In genomic region chr16:88768041-88768876, GRCh38 we compare ENCODE assay signal across 9 cellular contexts. TPM values are rescaled to one million over a fixed set of nuclear protein-coding genes. Genes with fewer than 3 reads are reported as not detected.
DNase-seq lines count a peak whose midpoint lies in the region; ATAC-seq, FAIRE-seq and TF ChIP-seq lines count a peak whose summit lies in the region.
"Had no signal": no experiment of that assay in that cellular context is flagged by ENCODE, and none has a peak within 500 bp of the region (broad histone marks: within the 10 kb centered on the region; RNA-seq: fewer than 3 reads in every experiment).

No MANE protein-coding gene starts in this region.

- no peak overlapping the region for H3K23ac ChIP-seq in trophoblast cell (ENCODE audit: low read length)

- H3K4me3 ChIP-seq in BLaER1 (peak overlapping the region; percentile 45), NT2/D1 (ENCODE audit: insufficient read length, low read depth) (no peak overlapping the region), fibroblast of mammary gland (ENCODE audit: control insufficient read depth, low read depth, low read length) (no peak overlapping the region), trophoblast cell (ENCODE audit: low read depth, low read length) (peak overlapping the region; percentile 1)

- H2BK5ac ChIP-seq in trophoblast cell (ENCODE audit: low read depth, low read length, poor library complexity), result no peak overlapping the region

- no peak overlapping the region for H2BK120ac ChIP-seq in trophoblast cell (ENCODE audit: insufficient read depth, low read length, poor library complexity)

- no CpG with 5 or more reads among the region's 30 CpGs for WGBS in trophoblast cell (ENCODE audit: extremely low coverage, insufficient coverage, insufficient read length)

- H3K4ac ChIP-seq in trophoblast cell (ENCODE audit: low read depth, low read length), result peak overlapping the region; percentile 35

- no peak overlapping the region for H3K14ac ChIP-seq in trophoblast cell (ENCODE audit: low read length)

- no peak overlapping the region for H4K8ac ChIP-seq in trophoblast cell (ENCODE audit: low read depth, low read length)

- peak overlapping the region; percentile 34 for H3K18ac ChIP-seq in trophoblast cell (ENCODE audit: low read length)

- H2AK5ac ChIP-seq in trophoblast cell (ENCODE audit: low read length), result no peak overlapping the region

- no peak overlapping the region for H4K12ac ChIP-seq in trophoblast cell (ENCODE audit: low read depth, low read length)

- H3K79me1 ChIP-seq in trophoblast cell (ENCODE audit: low read length), result peaks cover 24% of the 10 kb centered on the region

- H2BK12ac ChIP-seq in trophoblast cell (ENCODE audit: low read length), result no peak overlapping the region

- H3K27me3 ChIP-seq in BLaER1 (no peaks in the 10 kb centered on the region), NT2/D1 (ENCODE audit: insufficient read depth, insufficient read length) (peaks cover 64% of the 10 kb centered on the region), trophoblast cell (ENCODE audit: insufficient read depth, low read length) (no peaks in the 10 kb centered on the region)

- no peaks in the 10 kb centered on the region for H3K9me3 ChIP-seq in BLaER1
- no peaks in the 10 kb centered on the region for H3K9me3 ChIP-seq in NT2/D1 (ENCODE audit: insufficient read depth, low read length)
- no peaks in the 10 kb centered on the region for H3K9me3 ChIP-seq in trophoblast cell (ENCODE audit: insufficient read depth, low read depth, low read length)

- H2AFZ ChIP-seq in trophoblast cell (ENCODE audit: insufficient read depth, low read length, poor library complexity), result no peak overlapping the region

- H3K27ac ChIP-seq in BLaER1, result peak overlapping the region; percentile 80
- H3K27ac ChIP-seq in trophoblast cell (ENCODE audit: low read depth, low read length), result no peak overlapping the region

- H3K79me2 ChIP-seq in trophoblast cell (ENCODE audit: control insufficient read depth, insufficient read depth, low read length, poor library complexity), result peaks cover 12% of the 10 kb centered on the region

- FAIRE-seq in D721Med (lab: Jason Lieb, UNC), result no peak

- peak overlapping the region; percentile 16 for H4K91ac ChIP-seq in trophoblast cell (ENCODE audit: low read depth, low read length)

- TF ChIP-seq CTCF in fibroblast of mammary gland (conservative IDR thresholded peaks at IDR 0.05; ENCODE audit: control insufficient read depth, insufficient read depth, low read depth, low read length), result no peak
- no peak for TF ChIP-seq CTCF in D721Med (IDR thresholded peaks at IDR 0.05; ENCODE audit: insufficient read depth, missing control alignments)

- H3K4me2 ChIP-seq in BLaER1 (peak overlapping the region; percentile 99), trophoblast cell (ENCODE audit: low read length) (no peak overlapping the region)

- DNase-seq in NT2/D1 (ENCODE audit: low read depth, low spot score), result no peak
- peak; percentile 75 for DNase-seq in fibroblast of mammary gland (ENCODE audit: low read depth)
- DNase-seq in trophoblast cell, result no peak
- no peak for DNase-seq in NCI-H1048 (lab: John Stamatoyannopoulos, UW)
- no peak for DNase-seq in NCI-H146 (lab: John Stamatoyannopoulos, UW)
- no peak for DNase-seq in D721Med (ENCODE audit: insufficient read length, low spot score)
- DNase-seq: NCI-H1436 had no signal

- H3K4me1 ChIP-seq in BLaER1 (peaks cover 99% of the 10 kb centered on the region), NT2/D1 (ENCODE audit: insufficient read depth, insufficient read length) (peaks cover 65% of the 10 kb centered on the region), trophoblast cell (ENCODE audit: control insufficient read depth in 1 of 2, insufficient read depth in 2 of 2, low read length in 2 of 2) (peaks cover 78 to 85% of the 10 kb centered on the region in 2 experiments)

- no peak for ATAC-seq in HG03521 (IDR thresholded peaks at IDR 0.05; ENCODE audit: unreplicated experiment)

- H3K36me3 ChIP-seq in BLaER1, result peaks cover 29% of the 10 kb centered on the region
- peaks cover 21% of the 10 kb centered on the region for H3K36me3 ChIP-seq in NT2/D1 (ENCODE audit: insufficient read depth, insufficient read length, low read length)
- H3K36me3 ChIP-seq in trophoblast cell (ENCODE audit: control insufficient read depth in 1 of 2, insufficient read depth in 2 of 2, low read length in 2 of 2), result no peaks in the 10 kb centered on the region

- H3K9ac ChIP-seq in BLaER1 (peak overlapping the region; percentile 68), NT2/D1 (ENCODE audit: insufficient read length, low read depth) (peak overlapping the region; percentile 64), trophoblast cell (ENCODE audit: low read length) (no peak overlapping the region)

- peaks cover 100% of the 10 kb centered on the region for H4K20me1 ChIP-seq in BLaER1

RNA-seq across cellular contexts. Expression of gene PIEZO1, which starts 16.8 kb away (rescaled TPM):
- 77.3 and 84.7 TPM in 2 replicates for polyA plus RNA-seq in trophoblast cell (2013)

RNA-seq across cellular contexts. Expression of gene CDT1, which starts 35.3 kb away (rescaled TPM):
- 19.4 and 19.8 TPM in 2 replicates for polyA plus RNA-seq in trophoblast cell (2013)

RNA-seq across cellular contexts. Expression of gene APRT, which starts 43.5 kb away (rescaled TPM):
- polyA plus RNA-seq in trophoblast cell (2013), result 95.8 and 96.2 TPM in 2 replicates

Comparison
In these comparisons a context has a peak if more than half of its experiments do, and no peak if none do; other contexts are left out.
1. H3K4me3 ChIP-seq: peak in BLaER1 (single experiment) and trophoblast cell (single experiment); none in NT2/D1 (single experiment) and fibroblast of mammary gland (single experiment).